ENCODE assay signal across 8 cellular contexts in genomic region chr10:72276421-72277339, GRCh38. TPM values are rescaled to one million over a fixed set of nuclear protein-coding genes. Genes with fewer than 3 reads are reported as not detected.
A peak's percentile ranks its signal among the peaks of the same experiment; 100 is the strongest.
DNase-seq lines count a peak whose midpoint lies in the region; ATAC-seq and TF ChIP-seq lines count a peak whose summit lies in the region.

No MANE protein-coding gene starts in this region.

- peak overlapping the region; percentile 94 to 99 (median 99) for H3K27ac ChIP-seq in right lobe of liver
- H3K27ac ChIP-seq in tibial nerve, result peak overlapping the region; percentile 89 to 100 (median 97)

- peaks cover 51% of the 10 kb centered on the region for H3K4me1 Mint-ChIP-seq in Calu3 (ENCODE audit: low read depth, unreplicated experiment)

- in situ Hi-C loops in astrocyte of the cerebellum (cut with HindIII; ENCODE audit: low sequenced_read_pairs), result no loop called here

- H3K36me3 Mint-ChIP-seq in Calu3 (ENCODE audit: insufficient read depth, unreplicated experiment), result peaks cover 66% of the 10 kb centered on the region

- TF ChIP-seq CTCF in Calu3 (IDR thresholded peaks at IDR 0.05; ENCODE audit: unreplicated experiment) (no peak), astrocyte of the cerebellum (IDR thresholded peaks at IDR 0.05; ENCODE audit: low read depth, low read length, missing control alignments) (no peak), right lobe of liver (IDR thresholded peaks at IDR 0.05) (no peak), tibial nerve (IDR thresholded peaks at IDR 0.05) (peak in 1 of 5 experiments; percentile 33)

- H3K27ac Mint-ChIP-seq in Calu3 (ENCODE audit: unreplicated experiment), result peak overlapping the region; percentile 99

- TSS peak; percentile 59 for BruUV-seq in Calu3 (replicated peaks; lab: Mats Ljungman, UMichigan)

- peak overlapping the region; percentile 97 for H3K4me3 ChIP-seq in astrocyte of the cerebellum (ENCODE audit: low read depth, low read length)
- H3K4me3 ChIP-seq in right lobe of liver, result peak overlapping the region in 2 of 3 donors; percentile 81 to 93
- H3K4me3 ChIP-seq in tibial nerve, result peak overlapping the region; percentile 78 to 98 (median 90)

- peak overlapping the region; percentile 95 for H3K4me3 Mint-ChIP-seq in Calu3 (ENCODE audit: low read depth, unreplicated experiment)

- no peaks in the 10 kb centered on the region for H3K9me3 Mint-ChIP-seq in Calu3 (ENCODE audit: low read depth, unreplicated experiment)

- DNase-seq in Calu3 (peak; percentile 60), LHCN-M2 (ENCODE audit: low read depth) (peak; percentile 85), astrocyte of the cerebellum (ENCODE audit: low read depth) (no peak), right lobe of liver (peak in 2 of 3 donors; percentile 31 to 66), tibial nerve (ENCODE audit: low spot score in 2 of 2) (no peak), NCI-H187 treated with DMSO at 0.1 percent for 48 hours (lab: John Stamatoyannopoulos, UW) (no peak), NAMALWA (ENCODE audit: low spot score) (no peak), NOMO-1 treated with dmso at 0.1 percent for 144 hours (lab: John Stamatoyannopoulos, UW; ENCODE audit: unreplicated experiment) (no peak)

- CTCF ChIA-PET in Calu3 (lab: Charles Lee), result interaction anchor here (0.6 to 4.9 kb wide), 9 partner anchors 14 to 55 kb away, joined by 3 to 34 read pairs (median 14); no protein-coding TSS in a partner anchor

- H3K9me3 ChIP-seq in right lobe of liver (no peaks in the 10 kb centered on the region), tibial nerve (no peaks in the 10 kb centered on the region)

- TF ChIP-seq POLR2A in right lobe of liver (IDR thresholded peaks at IDR 0.05) (no peak), tibial nerve (IDR thresholded peaks at IDR 0.05) (peak in 1 of 2 donors; percentile 30)

- WGBS in right lobe of liver (ENCODE audit: insufficient coverage, low coverage, low lambda C conversion rate, missing lambda C conversion rate), result 22% methylated on average over 5 of the region's 6 CpGs
- 50% methylated on average over 6 of the region's 6 CpGs for WGBS in tibial nerve, 2 donors

- peak in 1 of 2 donors; percentile 71 for TF ChIP-seq EP300 in tibial nerve (IDR thresholded peaks at IDR 0.05)

- H3K4me1 ChIP-seq in right lobe of liver, result peaks cover 0 to 19% (median 4%) of the 10 kb centered on the region in 4 donors
- peaks cover 0 to 48% (median 27%) of the 10 kb centered on the region in 4 donors for H3K4me1 ChIP-seq in tibial nerve

- no peak for ATAC-seq in right lobe of liver

- intact Hi-C loops in Calu3 (cut with micrococcal nuclease; ENCODE audit: unreplicated experiment) (loop anchor here (1.0 to 2.0 kb wide), 2 partner anchors 16 to 52 kb away; no protein-coding TSS in a partner anchor), right lobe of liver (cut with DNase I) (no loop called here)

- no peaks in the 10 kb centered on the region for H3K27me3 Mint-ChIP-seq in Calu3 (ENCODE audit: unreplicated experiment)

- H3K36me3 ChIP-seq in right lobe of liver (peaks cover 0 to 8% (median 2%) of the 10 kb centered on the region in 4 donors), tibial nerve (peaks cover 4 to 27% (median 24%) of the 10 kb centered on the region in 3 donors)

- H3K27me3 ChIP-seq in right lobe of liver (no peaks in the 10 kb centered on the region), tibial nerve (no peaks in the 10 kb centered on the region)

RNA-seq across cellular contexts. Expression of gene DDIT4, which starts 3.0 kb away (rescaled TPM):
- 294 and 326 TPM in 2 replicates for total RNA-seq in Calu3 (2022)
- 257 and 378 TPM in 2 replicates for total RNA-seq in LHCN-M2 (2014; rRNA removed)
- 158 TPM for polyA plus RNA-seq in LHCN-M2 (2012)
- total RNA-seq in right lobe of liver, result 100 to 1,000 TPM in 4 of 6 experiments, 10 to 100 TPM in 2; 51.7 to 180 (median 143) TPM
- 1,000 to 10,000 TPM; 1,317 to 2,202 (median 1,604) TPM for total RNA-seq in tibial nerve

Comparison
In these comparisons a context has a peak if more than half of its experiments do, and no peak if none do; other contexts are left out.
1. DNase-seq: peak in Calu3 (single experiment), LHCN-M2 (single experiment) and right lobe of liver (2 of 3); none in astrocyte of the cerebellum (single experiment), tibial nerve (0 of 2), NCI-H187 treated with DMSO at 0.1 percent for 48 hours (single experiment), NAMALWA (single experiment) and NOMO-1 treated with dmso at 0.1 percent for 144 hours (single experiment).
2. Peak in every context shown above with its lines, with median percentiles within 50 percentile points of each other: H3K4me3 ChIP-seq.